Comparison of ENCODE assay signal across 11 cellular contexts in genomic region chr3:78204977-78205376, GRCh38.
DNase-seq lines count a peak whose midpoint lies in the region; ATAC-seq and TF ChIP-seq lines count a peak whose summit lies in the region.
"Had no signal": no experiment of that assay in that cellular context is flagged by ENCODE, and none has a peak within 500 bp of the region (broad histone marks: within the 10 kb centered on the region; RNA-seq: fewer than 3 reads in every experiment).

No MANE protein-coding gene starts in this region.

- H3K27ac ChIP-seq in ACC112 (ENCODE audit: low read depth, low read length) (peak overlapping the region; percentile 55), H9 (ENCODE audit: insufficient read length, low read depth, low read length) (no peak overlapping the region), SK-N-SH (ENCODE audit: low read depth in 2 of 2, low read length in 1 of 2) (no peak overlapping the region), gastroesophageal sphincter (no peak overlapping the region)
- H3K27ac ChIP-seq: KMS-11 had no signal

- no peaks in the 10 kb centered on the region for H3K79me1 ChIP-seq in H9 (ENCODE audit: insufficient read depth, low read depth, low read length, poor library complexity, severe bottlenecking)

- peaks cover 3 to 10% of the 10 kb centered on the region in 2 experiments; a peak in 3 of 4 replicates for H3K4me1 Mint-ChIP-seq in H9
- H3K4me1 Mint-ChIP-seq: activated naive CD8-positive, alpha-beta T cell treated with anti-CD3 and anti-CD28 coated beads, Interleukin-2, amount 10 ng/mL, durations not matched to agents 7 days and 5 days had no signal

- H3T11ph ChIP-seq in H9 (ENCODE audit: low read length): no peak overlapping the region

- no peaks in the 10 kb centered on the region for H3K36me3 Mint-ChIP-seq in H9 (ENCODE audit: insufficient read depth in 1 of 3, low read depth in 3 of 3)
- H3K36me3 Mint-ChIP-seq: activated naive CD8-positive, alpha-beta T cell treated with anti-CD3 and anti-CD28 coated beads, Interleukin-2, amount 10 ng/mL, durations not matched to agents 7 days and 5 days had no signal

- H3K56ac ChIP-seq in H9 (ENCODE audit: insufficient read length, low read depth, low read length): no peak overlapping the region

- no peak for DNase-seq in H9
- no peak for DNase-seq in SK-N-SH
- peak; percentile 41 for DNase-seq in hepatic stellate cell (ENCODE audit: low spot score)
- DNase-seq in T-helper 1 cell: no peak
- DNase-seq in DMS153 (lab: John Stamatoyannopoulos, UW): no peak
- DNase-seq in COLO668 (lab: John Stamatoyannopoulos, UW; ENCODE audit: unreplicated experiment): no peak
- DNase-seq: activated naive CD8-positive, alpha-beta T cell treated with anti-CD3 and anti-CD28 coated beads, Interleukin-2, amount 10 ng/mL, durations not matched to agents 7 days and 5 days had no signal

- no peak overlapping the region for H3K4me2 ChIP-seq in H9 (ENCODE audit: insufficient read depth, insufficient read length, low read length)
- H3K4me2 ChIP-seq in SK-N-SH: no peak overlapping the region
- H3K4me2 ChIP-seq: KMS-11 had no signal

- no peak overlapping the region for H2BK5ac ChIP-seq in H9 (ENCODE audit: insufficient read length, low read length)

- H3K27me3 ChIP-seq in ACC112 (ENCODE audit: insufficient read depth, low read length) (no peaks in the 10 kb centered on the region), H9 (ENCODE audit: insufficient read depth, low read length) (no peaks in the 10 kb centered on the region), SK-N-SH (ENCODE audit: insufficient read depth) (no peaks in the 10 kb centered on the region), gastroesophageal sphincter (no peaks in the 10 kb centered on the region)

- no CpG with 5 or more reads among the region's 5 CpGs for WGBS in H9 (ENCODE audit: extremely low coverage, insufficient read length, low lambda C conversion rate)
- WGBS in SK-N-SH (ENCODE audit: low lambda C conversion rate): 51% methylated on average over 5 of the region's 5 CpGs
- 20 to 22% methylated on average over 3 to 5 of the region's 5 CpGs for WGBS in gastroesophageal sphincter (ENCODE audit: low coverage in 1 of 2), 2 donors

- no peak for ATAC-seq in gastroesophageal sphincter

- H3K23ac ChIP-seq in H9 (ENCODE audit: insufficient read length, low read depth, low read length): no peak overlapping the region

- POLR2A ChIA-PET in SK-N-SH (lab: Yijun Ruan, JAX): no interaction called here

- peak overlapping the region; percentile 69 for H3K4me3 ChIP-seq in ACC112 (ENCODE audit: low read depth, low read length)
- no peak overlapping the region for H3K4me3 ChIP-seq in SK-N-SH (ENCODE audit: low read depth in 2 of 2, low read length in 1 of 2)
- no peak overlapping the region for H3K4me3 ChIP-seq in gastroesophageal sphincter

- no peaks in the 10 kb centered on the region for H3K9me2 ChIP-seq in SK-N-SH

- peak; percentile 61 for TF ChIP-seq RAD21 in SK-N-SH (IDR thresholded peaks at IDR 0.05; ENCODE audit: low read length)

- H2BK20ac ChIP-seq in H9 (ENCODE audit: low read depth, low read length, poor library complexity, severe bottlenecking): no peak overlapping the region

- H3K4me1 ChIP-seq in ACC112 (ENCODE audit: control insufficient read depth, insufficient read depth, low read length, unreplicated experiment): no peaks in the 10 kb centered on the region
- H3K4me1 ChIP-seq in H9 (ENCODE audit: insufficient read depth, low read length): no peaks in the 10 kb centered on the region
- H3K4me1 ChIP-seq in SK-N-SH (ENCODE audit: control insufficient read depth in 1 of 2, insufficient read depth in 2 of 2, low read depth in 1 of 2, low read length in 1 of 2): no peaks in the 10 kb centered on the region
- no peaks in the 10 kb centered on the region for H3K4me1 ChIP-seq in gastroesophageal sphincter

- H3F3A ChIP-seq in SK-N-SH (replicated peaks; ENCODE audit: insufficient read depth): no peaks in the 10 kb centered on the region

- no peak overlapping the region for H4K8ac ChIP-seq in H9 (replicated peaks; ENCODE audit: insufficient read length, low read depth, low read length)

- H3K23me2 ChIP-seq in H9 (ENCODE audit: insufficient read length, low read depth, low read length, poor library complexity, severe bottlenecking): no peaks in the 10 kb centered on the region

- no peaks in the 10 kb centered on the region for H3K27me3 Mint-ChIP-seq in H9 (ENCODE audit: low read depth)
- H3K27me3 Mint-ChIP-seq: activated naive CD8-positive, alpha-beta T cell treated with anti-CD3 and anti-CD28 coated beads, Interleukin-2, amount 10 ng/mL, durations not matched to agents 7 days and 5 days had no signal

- TF ChIP-seq POLR2A in gastroesophageal sphincter (IDR thresholded peaks at IDR 0.05): no peak

- H2BK120ac ChIP-seq in H9 (ENCODE audit: low read depth, low read length, poor library complexity, severe bottlenecking): no peak overlapping the region

- no peak overlapping the region for H3K14ac ChIP-seq in H9 (ENCODE audit: insufficient read depth, low read length)

- H3K4me3 Mint-ChIP-seq in H9: no peak overlapping the region
- H3K4me3 Mint-ChIP-seq: activated naive CD8-positive, alpha-beta T cell treated with anti-CD3 and anti-CD28 coated beads, Interleukin-2, amount 10 ng/mL, durations not matched to agents 7 days and 5 days; T-helper 2 cell treated with Interferon-gamma antibody and Interleukin-4, amounts not matched to agents 5 μg/mL and 100 μg/mL, for 36 hours had no signal

- H3K18ac ChIP-seq in H9 (ENCODE audit: insufficient read length, low read depth, low read length): no peak overlapping the region

- no peak for TF ChIP-seq EP300 in SK-N-SH (IDR thresholded peaks at IDR 0.05; ENCODE audit: borderline replicate concordance in 1 of 2, low read depth in 1 of 2, low read length in 1 of 2)
- TF ChIP-seq EP300 in gastroesophageal sphincter (IDR thresholded peaks at IDR 0.05): no peak

- H4K20me1 ChIP-seq in H9 (ENCODE audit: control insufficient read depth, insufficient read depth, insufficient read length) (no peaks in the 10 kb centered on the region), SK-N-SH (ENCODE audit: insufficient read depth) (no peaks in the 10 kb centered on the region)

- no peak overlapping the region for H3K27ac Mint-ChIP-seq in H9
- H3K27ac Mint-ChIP-seq: activated naive CD8-positive, alpha-beta T cell treated with anti-CD3 and anti-CD28 coated beads, Interleukin-2, amount 10 ng/mL, durations not matched to agents 7 days and 5 days; T-helper 2 cell treated with Interferon-gamma antibody and Interleukin-4, amounts not matched to agents 5 μg/mL and 100 μg/mL, for 36 hours had no signal

- no peak overlapping the region for H3K9ac ChIP-seq in H9 (ENCODE audit: extremely low read depth, insufficient read length, low read length)
- H3K9ac ChIP-seq in SK-N-SH: no peak overlapping the region
- H3K9ac ChIP-seq: KMS-11 had no signal

- TF ChIP-seq CTCF in H9 (conservative IDR thresholded peaks at IDR 0.05) (peak; percentile 54; the same call in 2 of the 3 replicates), SK-N-SH (IDR thresholded peaks at IDR 0.05) (peak; percentile 38), gastroesophageal sphincter (IDR thresholded peaks at IDR 0.05) (no peak)

- H3K36me3 ChIP-seq in ACC112 (ENCODE audit: insufficient read depth, low read length) (no peaks in the 10 kb centered on the region), SK-N-SH (replicated peaks in 1 of 2; ENCODE audit: control insufficient read depth in 1 of 2, insufficient read depth in 2 of 2, low read length in 1 of 2) (no peaks in the 10 kb centered on the region), gastroesophageal sphincter (no peaks in the 10 kb centered on the region)

- H2BK12ac ChIP-seq in H9 (ENCODE audit: insufficient read length, low read depth, low read length): no peak overlapping the region

- H2BK15ac ChIP-seq in H9 (ENCODE audit: low read depth, low read length): no peak overlapping the region

- no peaks in the 10 kb centered on the region for H3K9me3 Mint-ChIP-seq in H9

- no peak overlapping the region for H2AK5ac ChIP-seq in H9 (ENCODE audit: insufficient read length, low read length)

- CTCF ChIA-PET in SK-N-SH (lab: Yijun Ruan, JAX): interaction anchor here (1.0 to 1.9 kb wide), 3 partner anchors 104 to 858 kb away, joined by 3 to 4 read pairs (median 3); no protein-coding TSS in a partner anchor

- H3K4ac ChIP-seq in H9 (ENCODE audit: low read depth, low read length): no peak overlapping the region

- H4K91ac ChIP-seq in H9 (ENCODE audit: insufficient read length, low read depth, low read length): no peak overlapping the region

- H2AFZ ChIP-seq in ACC112 (ENCODE audit: low read length, unreplicated experiment): peak overlapping the region; percentile 77
- no peak overlapping the region for H2AFZ ChIP-seq in H9 (ENCODE audit: low read length)
- no peak overlapping the region for H2AFZ ChIP-seq in SK-N-SH (ENCODE audit: low read depth)

- H3K9me3 ChIP-seq in H9 (ENCODE audit: control insufficient read depth, low read depth, low read length) (no peaks in the 10 kb centered on the region), SK-N-SH (no peaks in the 10 kb centered on the region), gastroesophageal sphincter (no peaks in the 10 kb centered on the region)

- no peak overlapping the region for H4K5ac ChIP-seq in H9 (ENCODE audit: insufficient read length, low read depth, low read length)

- H3K79me2 ChIP-seq in ACC112 (ENCODE audit: control insufficient read depth, insufficient read depth, low read length, unreplicated experiment) (no peaks in the 10 kb centered on the region), H9 (ENCODE audit: insufficient read depth, low read length) (no peaks in the 10 kb centered on the region), SK-N-SH (ENCODE audit: insufficient read depth) (no peaks in the 10 kb centered on the region)

TF ChIP-seq in SK-N-SH, 30 proteins besides CTCF, POLR2A, EP300 and RAD21 (continues in another document):
- TF ChIP-seq, protein P1, sequence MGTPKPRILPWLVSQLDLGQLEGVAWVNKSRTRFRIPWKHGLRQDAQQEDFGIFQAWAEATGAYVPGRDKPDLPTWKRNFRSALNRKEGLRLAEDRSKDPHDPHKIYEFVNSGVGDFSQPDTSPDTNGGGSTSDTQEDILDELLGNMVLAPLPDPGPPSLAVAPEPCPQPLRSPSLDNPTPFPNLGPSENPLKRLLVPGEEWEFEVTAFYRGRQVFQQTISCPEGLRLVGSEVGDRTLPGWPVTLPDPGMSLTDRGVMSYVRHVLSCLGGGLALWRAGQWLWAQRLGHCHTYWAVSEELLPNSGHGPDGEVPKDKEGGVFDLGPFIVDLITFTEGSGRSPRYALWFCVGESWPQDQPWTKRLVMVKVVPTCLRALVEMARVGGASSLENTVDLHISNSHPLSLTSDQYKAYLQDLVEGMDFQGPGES (IDR thresholded peaks at IDR 0.05; ENCODE audit: low read depth, low read length): no peak
- TF ChIP-seq MXI1 (IDR thresholded peaks at IDR 0.05; ENCODE audit: low read depth, low read length) (no peak), SIN3A (IDR thresholded peaks at IDR 0.05; ENCODE audit: borderline replicate concordance, low read depth, low read length) (no peak), RCOR1 (IDR thresholded peaks at IDR 0.05; ENCODE audit: low read length) (no peak), CHD2 (IDR thresholded peaks at IDR 0.05; ENCODE audit: low read length, partially characterized antibody) (no peak)

Comparison
In these comparisons a context has a peak if more than half of its experiments do, and no peak if none do; other contexts are left out.
1. CTCF ChIP-seq: peak in H9 (single experiment) and SK-N-SH (single experiment); none in gastroesophageal sphincter (0 of 4).